Comparison of ENCODE assay signal across 8 cellular contexts in genomic region chr2:168456526-168457176, GRCh38. TPM values are rescaled to one million over a fixed set of nuclear protein-coding genes. Genes with fewer than 3 reads are reported as not detected.
DNase-seq lines count a peak whose midpoint lies in the region; ATAC-seq lines count a peak whose summit lies in the region.

No MANE protein-coding gene starts in this region.

- DNase-seq in C1 segment of cervical spinal cord (lab: John Stamatoyannopoulos, UW): peak in 8 of 14 donors; percentile 15 to 64 (median 42)
- peak; percentile 69 for DNase-seq in OCI-M1 (lab: John Stamatoyannopoulos, UW)
- peak; percentile 3 for DNase-seq in amniotic stem cell (lab: John Stamatoyannopoulos, UW)
- DNase-seq in hypothalamus (lab: John Stamatoyannopoulos, UW): peak in 26 of 51 donors; percentile 4 to 67 (median 24)
- peak; percentile 62 for DNase-seq in sciatic nerve (ENCODE audit: low spot score)
- no peak for DNase-seq in NCI-H187 (lab: John Stamatoyannopoulos, UW)

- intact Hi-C loops in sciatic nerve (cut with DNase I): no loop called here

- peak; percentile 35 for ATAC-seq in GM18907 (IDR thresholded peaks at IDR 0.05; ENCODE audit: unreplicated experiment)
- peak; percentile 35 for ATAC-seq in HG03135 (IDR thresholded peaks at IDR 0.05; ENCODE audit: unreplicated experiment)
- peak; percentile 25 for ATAC-seq in sciatic nerve

RNA-seq across cellular contexts. Expression of gene CERS6, which starts 0.6 kb away (rescaled TPM):
- 9.3 TPM for total RNA-seq in sciatic nerve

Comparison
In these comparisons a context has a peak if more than half of its experiments do, and no peak if none do; other contexts are left out.
1. DNase-seq: peak in C1 segment of cervical spinal cord (8 of 14), OCI-M1 (single experiment), amniotic stem cell (single experiment), hypothalamus (26 of 51) and sciatic nerve (single experiment); none in NCI-H187 (0 of 2).
2. Peak in every context shown above with its lines, with median percentiles within 50 percentile points of each other: ATAC-seq.